Comparison of ENCODE assay signal across 32 cellular contexts in genomic region chr1:184804220-184804619, GRCh38.
"Had no signal": no experiment of that assay in that cellular context is flagged by ENCODE, and none has a peak within 500 bp of the region (broad histone marks: within the 10 kb centered on the region; RNA-seq: fewer than 3 reads in every experiment).

No MANE protein-coding gene starts in this region.

- H3K4me1 ChIP-seq: breast epithelium had no signal

- ATAC-seq: activated naive CD4-positive, alpha-beta T cell treated with anti-CD3 and anti-CD28 coated beads, Interleukin-2, amount 50 U/mL, for 72 hours; activated T-cell treated with anti-CD3 and anti-CD28 coated beads, Interleukin-2, amount 50 U/mL, for 72 hours; body of pancreas had no signal

- DNase-seq: activated CD4-positive, alpha-beta memory T cell treated with anti-CD3 and anti-CD28 coated beads, Interleukin-2, amount 10 ng/mL, durations not matched to agents 7 days and 5 days; activated CD4-positive, alpha-beta T cell treated with anti-CD3 and anti-CD28 coated beads for 1 hour; activated CD4-positive, alpha-beta T cell treated with anti-CD3 and anti-CD28 coated beads for 48 hours; activated CD4-positive, CD25-positive, alpha-beta regulatory T cell; activated gamma-delta T cell; activated naive CD4-positive, alpha-beta T cell treated with Interleukin-2 at 50 U/mL for 16 hours; activated T-cell treated with anti-CD3 and anti-CD28 coated beads, Interleukin-2, amount 50 U/mL, for 1 hour; activated T-cell treated with anti-CD3 and anti-CD28 coated beads, Interleukin-2, amount 50 U/mL, for 72 hours; adrenal gland; body of pancreas; caudate nucleus; cerebellar nuclear complex; Karpas-422; KBM-7; NCI-H1048; NCI-H1105 treated with DMSO at 0.1 percent for 48 hours; NCI-H1436; NCI-H1694; NCI-H1930; NCI-H345; NCI-H524 treated with DMSO at 0.1 percent for 48 hours; Peyer's patch; RPMI8226; SHP77 treated with DMSO at 0.1 percent for 48 hours; SW 1271; T-helper 1 cell; T1000; WERI-Rb-1 had no signal

- H3K4me3 ChIP-seq: adrenal gland, body of pancreas, breast epithelium, Peyer's patch had no signal

- H3K36me3 ChIP-seq: breast epithelium, WERI-Rb-1 had no signal

- H3K27ac ChIP-seq: adrenal gland, breast epithelium, Peyer's patch, WERI-Rb-1 had no signal

- H3K27me3 ChIP-seq: adrenal gland, body of pancreas, breast epithelium, Peyer's patch had no signal

- H3K27me3 Mint-ChIP-seq: activated CD4-positive, alpha-beta memory T cell treated with anti-CD3 and anti-CD28 coated beads, Interleukin-2, amount 10 ng/mL, durations not matched to agents 7 days and 5 days had no signal

- H3K9me3 ChIP-seq: adrenal gland, body of pancreas, breast epithelium, Peyer's patch had no signal

- FAIRE-seq: astrocyte had no signal

- H3K4me3 Mint-ChIP-seq: activated CD4-positive, alpha-beta memory T cell treated with anti-CD3 and anti-CD28 coated beads, Interleukin-2, amount 10 ng/mL, durations not matched to agents 7 days and 5 days; activated T-cell treated with anti-CD3 and anti-CD28 coated beads, Interleukin-2, amount 50 U/mL, for 72 hours had no signal

- H3K9me3 Mint-ChIP-seq: activated CD4-positive, alpha-beta memory T cell treated with anti-CD3 and anti-CD28 coated beads, Interleukin-2, amount 10 ng/mL, durations not matched to agents 7 days and 5 days; activated naive CD4-positive, alpha-beta T cell treated with anti-CD3 and anti-CD28 coated beads, Interleukin-2, amount 50 U/mL, for 72 hours; activated T-cell treated with anti-CD3 and anti-CD28 coated beads, Interleukin-2, amount 50 U/mL, for 72 hours; activated T-helper 2 cell treated with anti-CD3 and anti-CD28 coated beads, Interferon-gamma antibody, Interleukin-2, Interleukin-4, amounts not matched to agents 10 μg/mL and 5 μg/mL and 100 μg/mL, durations not matched to agents 14 hours and 24 hours and 36 hours had no signal

- H3K27ac Mint-ChIP-seq: activated CD4-positive, alpha-beta memory T cell treated with anti-CD3 and anti-CD28 coated beads, Interleukin-2, amount 10 ng/mL, durations not matched to agents 7 days and 5 days; activated naive CD4-positive, alpha-beta T cell treated with anti-CD3 and anti-CD28 coated beads, Interleukin-2, amount 50 U/mL, for 72 hours; activated T-cell treated with anti-CD3 and anti-CD28 coated beads, Interleukin-2, amount 50 U/mL, for 72 hours; activated T-helper 2 cell treated with anti-CD3 and anti-CD28 coated beads, Interferon-gamma antibody, Interleukin-2, Interleukin-4, amounts not matched to agents 10 μg/mL and 5 μg/mL and 100 μg/mL, durations not matched to agents 14 hours and 24 hours and 36 hours had no signal
